Comparison of ENCODE assay signal across 9 cellular contexts in the genomic region with DNA sequence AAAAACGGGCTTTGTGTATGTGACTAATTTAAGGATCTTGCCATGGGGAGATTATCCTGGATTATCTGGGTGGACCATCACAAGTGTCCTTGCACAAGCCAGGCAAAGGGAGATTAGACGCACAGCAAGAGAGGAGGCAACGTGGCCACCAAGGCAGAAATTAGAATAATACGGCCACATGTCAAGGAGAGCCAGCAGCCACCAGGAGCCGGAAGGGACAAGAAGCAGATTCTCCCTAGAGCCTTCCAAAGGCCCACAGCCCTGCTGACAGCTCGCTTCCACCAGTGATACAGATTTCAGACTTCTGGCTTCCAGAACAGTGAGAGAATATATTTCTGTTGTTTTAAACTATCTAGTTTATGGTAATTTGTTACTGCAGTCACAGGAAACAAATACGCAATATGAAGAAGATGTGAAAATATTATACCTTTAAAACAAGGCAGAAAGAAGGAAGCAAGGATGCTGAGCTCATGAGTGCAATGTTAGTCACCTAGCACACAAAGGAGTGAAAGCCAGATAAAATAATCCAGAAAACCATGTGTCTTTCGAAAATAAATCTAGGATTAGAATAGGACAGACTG. TPM values are rescaled to one million over a fixed set of nuclear protein-coding genes. Genes with fewer than 3 reads are reported as not detected.
A peak's percentile ranks its signal among the peaks of the same experiment; 100 is the strongest.
DNase-seq lines count a peak whose midpoint lies in the region; ATAC-seq and TF ChIP-seq lines count a peak whose summit lies in the region.
"Had no signal": no experiment of that assay in that cellular context is flagged by ENCODE, and none has a peak within 500 bp of the region (broad histone marks: within the 10 kb centered on the region; RNA-seq: fewer than 3 reads in every experiment).

No MANE protein-coding gene starts in this region.

- CTCF ChIA-PET in activated CD4-positive, alpha-beta T cell treated with anti-CD3 and anti-CD28 coated beads for 36 hours (lab: Charles Lee) = interaction anchor here (0.6 to 2.6 kb wide), 4 partner anchors 14 to 909 kb away, joined by 3 to 9 read pairs (median 4); no protein-coding TSS in a partner anchor
- CTCF ChIA-PET in activated CD4-positive, alpha-beta memory T cell treated with anti-CD3 and anti-CD28 coated beads, Interleukin-2, amount 10 ng/mL, durations not matched to agents 7 days and 5 days (lab: Charles Lee) = interaction anchor here (0.6 to 0.9 kb wide), 2 partner anchors 17 to 78 kb away, joined by 3 to 4 read pairs; no protein-coding TSS in a partner anchor

- no peaks in the 10 kb centered on the region for H3K36me3 ChIP-seq in stomach

- H3K9me3 Mint-ChIP-seq in activated CD4-positive, alpha-beta T cell treated with anti-CD3 and anti-CD28 coated beads for 36 hours (ENCODE audit: low read depth) = no peaks in the 10 kb centered on the region
- no peaks in the 10 kb centered on the region for H3K9me3 Mint-ChIP-seq in activated CD4-positive, alpha-beta memory T cell treated with anti-CD3 and anti-CD28 coated beads, Interleukin-2, amount 10 ng/mL, durations not matched to agents 7 days and 5 days

- intact Hi-C loops in activated CD4-positive, alpha-beta T cell treated with anti-CD3 and anti-CD28 coated beads for 36 hours (cut with DNase I, micrococcal nuclease) = loop anchor here in 1 of 2 experiments (2.0 to 5.0 kb wide), 2 partner anchors 51 to 98 kb away; no protein-coding TSS in a partner anchor
- intact Hi-C loops in left ventricle myocardium superior (cut with micrococcal nuclease) (no loop called here), stomach (cut with DNase I; ENCODE audit: low total_unique reads) (no loop called here), lower leg skin (cut with DNase I; ENCODE audit: low total_unique reads) (no loop called here)

- peak overlapping the region; percentile 59 for H3K27ac Mint-ChIP-seq in activated CD4-positive, alpha-beta T cell treated with anti-CD3 and anti-CD28 coated beads for 36 hours
- peak overlapping the region; percentile 69 for H3K27ac Mint-ChIP-seq in activated CD4-positive, alpha-beta memory T cell treated with anti-CD3 and anti-CD28 coated beads, Interleukin-2, amount 10 ng/mL, durations not matched to agents 7 days and 5 days

- TF ChIP-seq EP300 in stomach (IDR thresholded peaks at IDR 0.05) = no peak

- no peaks in the 10 kb centered on the region for H3K27me3 Mint-ChIP-seq in activated CD4-positive, alpha-beta T cell treated with anti-CD3 and anti-CD28 coated beads for 36 hours
- H3K27me3 Mint-ChIP-seq in activated CD4-positive, alpha-beta memory T cell treated with anti-CD3 and anti-CD28 coated beads, Interleukin-2, amount 10 ng/mL, durations not matched to agents 7 days and 5 days = peaks cover 1% of the 10 kb centered on the region

- DNase-seq in activated CD4-positive, alpha-beta T cell treated with anti-CD3 and anti-CD28 coated beads for 36 hours = no peak
- no peak for DNase-seq in activated CD4-positive, alpha-beta T cell treated with anti-CD3 and anti-CD28 coated beads for 48 hours
- no peak for DNase-seq in activated CD4-positive, alpha-beta memory T cell treated with anti-CD3 and anti-CD28 coated beads, Interleukin-2, amount 10 ng/mL, durations not matched to agents 7 days and 5 days
- DNase-seq in left ventricle myocardium superior = peak; percentile 42
- DNase-seq in stomach = no peak
- no peak for DNase-seq in NCI-H446 (lab: John Stamatoyannopoulos, UW)
- no peak for DNase-seq in lower leg skin (ENCODE audit: low spot score in 2 of 2)
- no peak for DNase-seq in NCI-H2029 treated with DMSO at 0.1 percent for 48 hours (lab: John Stamatoyannopoulos, UW)
- DNase-seq: SHP77 had no signal

- H3K36me3 Mint-ChIP-seq in activated CD4-positive, alpha-beta T cell treated with anti-CD3 and anti-CD28 coated beads for 36 hours (ENCODE audit: low read depth) = no peaks in the 10 kb centered on the region
- peaks cover 3% of the 10 kb centered on the region for H3K36me3 Mint-ChIP-seq in activated CD4-positive, alpha-beta memory T cell treated with anti-CD3 and anti-CD28 coated beads, Interleukin-2, amount 10 ng/mL, durations not matched to agents 7 days and 5 days (ENCODE audit: low read depth)

- peak overlapping the region; percentile 69 to 83 (median 74) for H3K27ac ChIP-seq in stomach

- no peak overlapping the region for H3K4me3 ChIP-seq in stomach
- no peak overlapping the region for H3K4me3 ChIP-seq in lower leg skin (ENCODE audit: low read depth, poor library complexity, severe bottlenecking)

- no peak for TF ChIP-seq POLR2A in stomach (IDR thresholded peaks at IDR 0.05)
- no peak for TF ChIP-seq POLR2A in lower leg skin (IDR thresholded peaks at IDR 0.05)

- no peak for TF ChIP-seq CTCF in stomach (IDR thresholded peaks at IDR 0.05)
- no peak for TF ChIP-seq CTCF in lower leg skin (IDR thresholded peaks at IDR 0.05)

- peaks cover 21% of the 10 kb centered on the region for H3K4me1 Mint-ChIP-seq in activated CD4-positive, alpha-beta T cell treated with anti-CD3 and anti-CD28 coated beads for 36 hours
- peaks cover 22% of the 10 kb centered on the region for H3K4me1 Mint-ChIP-seq in activated CD4-positive, alpha-beta memory T cell treated with anti-CD3 and anti-CD28 coated beads, Interleukin-2, amount 10 ng/mL, durations not matched to agents 7 days and 5 days

- H3K27me3 ChIP-seq in stomach = no peaks in the 10 kb centered on the region

- H3K9me3 ChIP-seq in stomach = no peaks in the 10 kb centered on the region

- peak; percentile 34 for ATAC-seq in activated CD4-positive, alpha-beta T cell treated with anti-CD3 and anti-CD28 coated beads for 36 hours
- peak; percentile 18 for ATAC-seq in left ventricle myocardium superior

- peaks cover 19 to 55% (median 34%) of the 10 kb centered on the region in 4 donors for H3K4me1 ChIP-seq in stomach

- POLR2A ChIA-PET in activated CD4-positive, alpha-beta T cell treated with anti-CD3 and anti-CD28 coated beads for 36 hours (lab: Charles Lee) = no interaction called here
- POLR2A ChIA-PET in activated CD4-positive, alpha-beta memory T cell treated with anti-CD3 and anti-CD28 coated beads, Interleukin-2, amount 10 ng/mL, durations not matched to agents 7 days and 5 days (lab: Charles Lee) = interaction anchor here (0.8 to 1.6 kb wide), 2 partner anchors 60 to 66 kb away, joined by 3 to 8 read pairs; partner anchors contain the start of gene S100Z

- no peak overlapping the region for H3K4me3 Mint-ChIP-seq in activated CD4-positive, alpha-beta T cell treated with anti-CD3 and anti-CD28 coated beads for 36 hours
- H3K4me3 Mint-ChIP-seq in activated CD4-positive, alpha-beta memory T cell treated with anti-CD3 and anti-CD28 coated beads, Interleukin-2, amount 10 ng/mL, durations not matched to agents 7 days and 5 days = no peak overlapping the region

- WGBS in stomach, 5 donors = 70 to 75% (median 73%) methylated on average over 8 of the region's 8 CpGs
- 77% methylated on average over 8 of the region's 8 CpGs for WGBS in lower leg skin, 2 donors

RNA-seq across cellular contexts. Expression of gene F2RL1, which starts 28.7 kb away (rescaled TPM):
- total RNA-seq in activated CD4-positive, alpha-beta T cell treated with anti-CD3 and anti-CD28 coated beads for 36 hours = 1 to 10 TPM; 1.3 to 1.6 TPM
- under 1 TPM; 0.78 to 0.81 TPM for total RNA-seq in activated CD4-positive, alpha-beta memory T cell treated with anti-CD3 and anti-CD28 coated beads, Interleukin-2, amount 10 ng/mL, durations not matched to agents 7 days and 5 days
- 1.1 TPM for total RNA-seq in left ventricle myocardium superior
- total RNA-seq in stomach = 10 to 100 TPM in 4 of 5 donors, 1 to 10 TPM in 1; 6.7 to 72.9 (median 36.1) TPM
- 10 to 100 TPM in 2 of 3 donors, 1 to 10 TPM in 1; 4.8 to 17.6 (median 12.4) TPM for polyA plus RNA-seq in stomach
- total RNA-seq in lower leg skin = 10 to 100 TPM; 58.1 to 87.1 (median 66.3) TPM

RNA-seq across cellular contexts. Expression of gene S100Z, which starts 59.7 kb away (rescaled TPM):
- total RNA-seq in activated CD4-positive, alpha-beta T cell treated with anti-CD3 and anti-CD28 coated beads for 36 hours = 1 to 10 TPM; 1.3 to 2.1 TPM
- 1 to 10 TPM; 2.5 to 2.6 TPM for total RNA-seq in activated CD4-positive, alpha-beta memory T cell treated with anti-CD3 and anti-CD28 coated beads, Interleukin-2, amount 10 ng/mL, durations not matched to agents 7 days and 5 days
- total RNA-seq in left ventricle myocardium superior (0.20 TPM), stomach (under 1 TPM in 1 of 5 donors, not detected in 4; 0.89 TPM), lower leg skin (not detected)
- under 1 TPM in 1 of 3 donors, not detected in 2; 0.08 TPM for polyA plus RNA-seq in stomach
